Comparison of ENCODE assay signal across 8 cellular contexts in genomic region chr2:32166115-32166549, GRCh38. TPM values are rescaled to one million over a fixed set of nuclear protein-coding genes. Genes with fewer than 3 reads are reported as not detected.
DNase-seq lines count a peak whose midpoint lies in the region; ATAC-seq and TF ChIP-seq lines count a peak whose summit lies in the region.

No MANE protein-coding gene starts in this region.

- no peaks in the 10 kb centered on the region for H3K9me3 ChIP-seq in CD4-positive, alpha-beta T cell (ENCODE audit: control insufficient read depth, low read length)
- H3K9me3 ChIP-seq in OCI-LY1 (ENCODE audit: low read length): no peaks in the 10 kb centered on the region
- no peaks in the 10 kb centered on the region for H3K9me3 ChIP-seq in endodermal cell (ENCODE audit: control insufficient read depth, low read length)
- H3K9me3 ChIP-seq in neuronal stem cell (replicated peaks in 1 of 2; ENCODE audit: control insufficient read depth in 2 of 2, insufficient read depth in 1 of 2, low read depth in 1 of 2, low read length in 2 of 2): peaks cover 0 to 3% of the 10 kb centered on the region in 2 donors

- H3K36me3 Mint-ChIP-seq in CD4-positive, alpha-beta T cell (ENCODE audit: low read depth): peaks cover 22% of the 10 kb centered on the region
- H3K36me3 Mint-ChIP-seq in endodermal cell (ENCODE audit: low read depth): no peaks in the 10 kb centered on the region

- H3K4me1 ChIP-seq in OCI-LY1 (ENCODE audit: insufficient read depth, low read length, severe bottlenecking) (peaks cover 33% of the 10 kb centered on the region), endodermal cell (ENCODE audit: control insufficient read depth, insufficient read depth, low read length) (no peaks in the 10 kb centered on the region), neuronal stem cell (ENCODE audit: control insufficient read depth in 2 of 2, insufficient read depth in 1 of 2, low read depth in 1 of 2, low read length in 2 of 2) (no peaks in the 10 kb centered on the region)

- CTCF ChIA-PET in CD4-positive, alpha-beta T cell (lab: Charles Lee): interaction anchor here (0.6 kb wide), 1 partner anchor 12 kb away, joined by 4 read pairs; no protein-coding TSS in a partner anchor

- peak overlapping the region; percentile 96 for H3K4me3 Mint-ChIP-seq in CD4-positive, alpha-beta T cell
- peak overlapping the region; percentile 93 for H3K4me3 Mint-ChIP-seq in endodermal cell

- H3K27me3 Mint-ChIP-seq in CD4-positive, alpha-beta T cell: no peaks in the 10 kb centered on the region
- no peaks in the 10 kb centered on the region for H3K27me3 Mint-ChIP-seq in endodermal cell (ENCODE audit: insufficient read depth)

- H3K23ac ChIP-seq in neuronal stem cell (ENCODE audit: low read depth, low read length, poor library complexity): no peak overlapping the region

- no peaks in the 10 kb centered on the region for H3K27me3 ChIP-seq in CD4-positive, alpha-beta T cell (ENCODE audit: control insufficient read depth, insufficient read depth, low read length)
- H3K27me3 ChIP-seq in OCI-LY1 (ENCODE audit: insufficient read depth, low read length): no peaks in the 10 kb centered on the region
- no peaks in the 10 kb centered on the region for H3K27me3 ChIP-seq in endodermal cell (ENCODE audit: control insufficient read depth, insufficient read depth, low read length, poor library complexity, severe bottlenecking)
- no peaks in the 10 kb centered on the region for H3K27me3 ChIP-seq in neuronal stem cell (ENCODE audit: control insufficient read depth in 3 of 3, insufficient read depth in 3 of 3, low read depth in 1 of 3, low read length in 3 of 3)

- H3K4me1 Mint-ChIP-seq in CD4-positive, alpha-beta T cell (ENCODE audit: low read depth): peaks cover 44% of the 10 kb centered on the region
- H3K4me1 Mint-ChIP-seq in endodermal cell: peaks cover 7% of the 10 kb centered on the region

- H3K79me2 ChIP-seq in OCI-LY1 (ENCODE audit: insufficient read depth, low read length): peaks cover 18% of the 10 kb centered on the region

- DNase-seq in CD4-positive, alpha-beta T cell: no peak
- DNase-seq in endodermal cell (no peak), neuronal stem cell (ENCODE audit: low spot score) (no peak), NCI-H446 treated with DMSO at 0.1 percent for 48 hours (lab: John Stamatoyannopoulos, UW) (no peak)
- DNase-seq in stimulated activated CD4-positive, alpha-beta T cell treated with anti-CD3 and anti-CD28 coated beads, Interleukin-15, amount 100 ng/mL, for 24 hours: no peak

- peaks cover 7% of the 10 kb centered on the region; the same call in 1 of the 2 replicates for H3K36me3 ChIP-seq in OCI-LY1 (ENCODE audit: insufficient read depth, low read length)
- peaks cover 1% of the 10 kb centered on the region for H3K36me3 ChIP-seq in endodermal cell (ENCODE audit: control insufficient read depth, insufficient read depth, low read length)
- H3K36me3 ChIP-seq in neuronal stem cell (replicated peaks in 1 of 2; ENCODE audit: control insufficient read depth in 2 of 2, insufficient read depth in 2 of 2, low read length in 2 of 2): peaks cover 0 to 13% of the 10 kb centered on the region in 2 donors

- H3K9ac ChIP-seq in OCI-LY1 (ENCODE audit: low read length): peak overlapping the region; percentile 77
- peak overlapping the region; percentile 80 for H3K9ac ChIP-seq in endodermal cell (ENCODE audit: extremely low read depth, low read length, poor library complexity, severe bottlenecking)
- H3K9ac ChIP-seq in neuronal stem cell (ENCODE audit: low read depth, low read length, poor library complexity): no peak overlapping the region

- H4K91ac ChIP-seq in neuronal stem cell (ENCODE audit: low read depth, low read length, poor library complexity): no peak overlapping the region

- no peak overlapping the region for H2AK5ac ChIP-seq in neuronal stem cell (ENCODE audit: low read depth, low read length)

- intact Hi-C loops in CD4-positive, alpha-beta T cell (cut with DNase I, micrococcal nuclease): loop anchor here (2.0 to 10.0 kb wide), 4 partner anchors 161 to 1433 kb away; partner anchors contain the start of genes EHD3 (in 1 of the 2) and FAM98A (in 1 of the 2)

- H3K9me3 Mint-ChIP-seq in CD4-positive, alpha-beta T cell: no peaks in the 10 kb centered on the region
- no peaks in the 10 kb centered on the region for H3K9me3 Mint-ChIP-seq in endodermal cell

- H2BK12ac ChIP-seq in neuronal stem cell (ENCODE audit: low read length): no peak overlapping the region

- peaks cover 4% of the 10 kb centered on the region for H3K79me1 ChIP-seq in neuronal stem cell (ENCODE audit: low read depth, low read length)

- H3K4me3 ChIP-seq in OCI-LY1 (ENCODE audit: low read depth, low read length, poor library complexity, severe bottlenecking) (peak overlapping the region; percentile 73), endodermal cell (ENCODE audit: low read length) (peak overlapping the region; percentile 99), neuronal stem cell (ENCODE audit: low read length in 2 of 2) (peak overlapping the region; percentile 79 to 95)

- H2BK120ac ChIP-seq in neuronal stem cell (ENCODE audit: low read depth, low read length): no peak overlapping the region

- H3K9me2 ChIP-seq in OCI-LY1 (ENCODE audit: low read depth, low read length): no peaks in the 10 kb centered on the region

- POLR2A ChIA-PET in CD4-positive, alpha-beta T cell (lab: Charles Lee): interaction anchor here (0.6 to 1.5 kb wide), 11 partner anchors 25 to 462 kb away, joined by 3 to 15 read pairs (median 4); partner anchors contain the start of genes DPY30, MEMO1, SPAST and TTC27

- 5 to 8% methylated on average over 7 to 11 of the region's 11 CpGs for WGBS in endodermal cell (ENCODE audit: insufficient coverage in 1 of 2, insufficient read length in 1 of 2), 2 experiments
- WGBS in neuronal stem cell (ENCODE audit: extremely low coverage in 2 of 2, insufficient read length in 2 of 2, insufficient replicate concordance in 1 of 2), 2 donors: no CpG with 5 or more reads among the region's 11 CpGs

- H3F3A ChIP-seq in OCI-LY1 (ENCODE audit: insufficient read depth, low read length): 0 out of 2 replicates have a peak, but pooled peaks cover 3% of the 10 kb centered on the region

- H2BK5ac ChIP-seq in neuronal stem cell (ENCODE audit: low read length): no peak overlapping the region

- H4K20me1 ChIP-seq in OCI-LY1 (ENCODE audit: insufficient read depth, low read length): no peaks in the 10 kb centered on the region

- H2AFZ ChIP-seq in OCI-LY1 (ENCODE audit: low read length) (no peak overlapping the region), neuronal stem cell (ENCODE audit: low read length) (peak overlapping the region; percentile 87)

- H4K8ac ChIP-seq in neuronal stem cell (ENCODE audit: low read depth, low read length): no peak overlapping the region

- ATAC-seq in CD4-positive, alpha-beta T cell (ENCODE audit: poor library complexity): no peak
- ATAC-seq in GM19455 (IDR thresholded peaks at IDR 0.05; ENCODE audit: unreplicated experiment) (no peak), HG03108 (IDR thresholded peaks at IDR 0.05; ENCODE audit: unreplicated experiment) (no peak)

- H3K18ac ChIP-seq in neuronal stem cell (ENCODE audit: low read length): no peak overlapping the region

- H3K4ac ChIP-seq in neuronal stem cell (ENCODE audit: low read length): no peak overlapping the region

- peak overlapping the region; percentile 72 for H3K27ac ChIP-seq in CD4-positive, alpha-beta T cell (ENCODE audit: low read depth, low read length)
- H3K27ac ChIP-seq in OCI-LY1 (ENCODE audit: low read depth, low read length, poor library complexity, severe bottlenecking) (peak overlapping the region; percentile 71), endodermal cell (ENCODE audit: low read depth, low read length) (no peak overlapping the region), neuronal stem cell (replicated peaks; ENCODE audit: low read length) (no peak overlapping the region)

- H2BK15ac ChIP-seq in neuronal stem cell (ENCODE audit: low read length): no peak overlapping the region

- H3K14ac ChIP-seq in neuronal stem cell (ENCODE audit: low read length): no peak overlapping the region

- no peak for TF ChIP-seq CTCF in CD4-positive, alpha-beta T cell (IDR thresholded peaks at IDR 0.05)
- no peak for TF ChIP-seq CTCF in OCI-LY1 (IDR thresholded peaks at IDR 0.05; ENCODE audit: low read length)
- no peak for TF ChIP-seq CTCF in endodermal cell (conservative IDR thresholded peaks at IDR 0.05)

- H3K27ac Mint-ChIP-seq in CD4-positive, alpha-beta T cell: peak overlapping the region; percentile 93
- peak overlapping the region; percentile 98 for H3K27ac Mint-ChIP-seq in endodermal cell

- H3K4me2 ChIP-seq in OCI-LY1 (ENCODE audit: low read length) (peak overlapping the region; percentile 81), neuronal stem cell (ENCODE audit: insufficient read depth, low read length, poor library complexity, severe bottlenecking) (peak overlapping the region; percentile 48)

RNA-seq across cellular contexts. Expression of gene SLC30A6, which starts 0.5 kb away (rescaled TPM):
- total RNA-seq in CD4-positive, alpha-beta T cell: 1 to 10 TPM; 4.7 to 5.2 TPM
- 10 to 100 TPM; 37.7 to 47.5 TPM for total RNA-seq in endodermal cell
- 24.8 TPM for polyA plus RNA-seq in endodermal cell (2013, experiment 1 of 2)
- polyA plus RNA-seq in endodermal cell (2013, experiment 2 of 2): 23.0 TPM
- polyA plus RNA-seq in neuronal stem cell (2013, experiment 1 of 2): 14.0 TPM
- polyA plus RNA-seq in neuronal stem cell (2013, experiment 2 of 2): 14.2 TPM

Comparison
In these comparisons a context has a peak if more than half of its experiments do, and no peak if none do; other contexts are left out.
1. H3K27ac ChIP-seq: peak in CD4-positive, alpha-beta T cell (single experiment) and OCI-LY1 (single experiment); none in endodermal cell (single experiment) and neuronal stem cell (single experiment).
2. RNA of gene SLC30A6, which starts 0.5 kb away (total RNA-seq): 37.7 to 47.5 TPM in endodermal cell; 4.7 to 5.2 TPM in CD4-positive, alpha-beta T cell; every median in the first group is over 4 times any median in the second.
3. Peak in every context shown above with its lines, with median percentiles within 50 percentile points of each other: H3K4me3 ChIP-seq.